In genomic region chr5:78533356-78533755, GRCh38 we compare ENCODE assay signal across 8 cellular contexts.
DNase-seq lines count a peak whose midpoint lies in the region; ATAC-seq and TF ChIP-seq lines count a peak whose summit lies in the region.

No MANE protein-coding gene starts in this region.

- TF ChIP-seq CTCF in AG04449 (IDR thresholded peaks at IDR 0.05; ENCODE audit: insufficient read depth, low read length, missing control alignments), result peak; percentile 22
- TF ChIP-seq CTCF in GM13977 (IDR thresholded peaks at IDR 0.05; ENCODE audit: extremely low read depth, insufficient read depth, missing control alignments), result peak; percentile 60
- peak; percentile 42 for TF ChIP-seq CTCF in hepatocyte (IDR thresholded peaks at IDR 0.05; ENCODE audit: poor library complexity)

- H3K9me3 ChIP-seq in hepatocyte (ENCODE audit: low read depth), result no peaks in the 10 kb centered on the region

- in situ Hi-C loops in GM13977 (cut with MboI; ENCODE audit: low pct_unique_long_range_greater_than_20kb, low sequenced_read_pairs, unreplicated experiment), result no loop called here
- in situ Hi-C loops in SK-MEL-5 (cut with HindIII; ENCODE audit: low pct_unique_long_range_greater_than_20kb, low sequenced_read_pairs), result loop anchor here (25.0 kb wide), 1 partner anchor 104 kb away; the partner anchor contains the start of gene LHFPL2

- H3K36me3 ChIP-seq in hepatocyte (replicated peaks; ENCODE audit: insufficient read depth, low read depth), result no peaks in the 10 kb centered on the region

- CTCF ChIA-PET in AG04449 (lab: Yijun Ruan, JAX), result interaction anchor here (0.8 to 5.4 kb wide), 18 partner anchors 8 to 432 kb away, joined by 3 to 37 read pairs (median 4); no protein-coding TSS in a partner anchor

- ATAC-seq in esophagus mucosa, result no peak
- ATAC-seq in GM21390 (IDR thresholded peaks at IDR 0.05; ENCODE audit: unreplicated experiment), result no peak
- ATAC-seq in GM21423 (IDR thresholded peaks at IDR 0.05; ENCODE audit: unreplicated experiment), result no peak

- POLR2A ChIA-PET in AG04449 (lab: Yijun Ruan, JAX), result interaction anchor here (0.7 kb wide), 1 partner anchor 18 kb away, joined by 3 read pairs; no protein-coding TSS in a partner anchor

- no peaks in the 10 kb centered on the region for H4K20me1 ChIP-seq in hepatocyte (ENCODE audit: insufficient read depth, poor library complexity, severe bottlenecking)

- H3K4me2 ChIP-seq in hepatocyte, result no peak overlapping the region

- H3K9me2 ChIP-seq in hepatocyte (replicated peaks; ENCODE audit: insufficient read depth), result no peaks in the 10 kb centered on the region

- H3K4me1 ChIP-seq in hepatocyte (ENCODE audit: insufficient read depth), result peaks cover 3% of the 10 kb centered on the region

- 74% methylated on average over 3 of the region's 3 CpGs for WGBS in hepatocyte (ENCODE audit: low lambda C conversion rate, missing lambda C conversion rate)

- H2AFZ ChIP-seq in hepatocyte, result no peak overlapping the region

- no peaks in the 10 kb centered on the region for H3K27me3 ChIP-seq in hepatocyte

- DNase-seq in AG04449 (ENCODE audit: low read depth, low spot score) (no peak), GM13977 (ENCODE audit: low spot score) (peak; percentile 55), SK-MEL-5 (ENCODE audit: low read depth, low spot score) (peak; percentile 59), hepatocyte (ENCODE audit: low spot score) (peak; percentile 43)
- DNase-seq in stimulated activated CD4-positive, alpha-beta T cell treated with anti-CD3 and anti-CD28 coated beads, Interleukin-12 subunit alpha, Interleukin-12 subunit beta, amount 100 ng/mL, for 4 hours, result no peak

- no peak overlapping the region for H3K27ac ChIP-seq in hepatocyte

- H3K4me3 ChIP-seq in AG04449 (ENCODE audit: low read depth, low read length), result no peak overlapping the region
- H3K4me3 ChIP-seq in hepatocyte, result no peak overlapping the region

- H3K79me2 ChIP-seq in hepatocyte, result peaks cover 54% of the 10 kb centered on the region

Comparison
In these comparisons a context has a peak if more than half of its experiments do, and no peak if none do; other contexts are left out.
1. DNase-seq: peak in GM13977 (single experiment), SK-MEL-5 (single experiment) and hepatocyte (single experiment); none in AG04449 (single experiment) and stimulated activated CD4-positive, alpha-beta T cell treated with anti-CD3 and anti-CD28 coated beads, Interleukin-12 subunit alpha, Interleukin-12 subunit beta, amount 100 ng/mL, for 4 hours (single experiment).
2. Peak in every context shown above with its lines, with median percentiles within 50 percentile points of each other: CTCF ChIP-seq.